In genomic region chr3:49339593-49339946, GRCh38 we compare ENCODE assay signal across 8 cellular contexts. TPM values are rescaled to one million over a fixed set of nuclear protein-coding genes. Genes with fewer than 3 reads are reported as not detected.
DNase-seq lines count a peak whose midpoint lies in the region; ATAC-seq and TF ChIP-seq lines count a peak whose summit lies in the region.

No MANE protein-coding gene starts in this region.

- ATAC-seq in heart right ventricle (peak in 7 of 8 donors; percentile 3 to 31 (median 15)), sciatic nerve (peak; percentile 3)

- intact Hi-C loops in heart right ventricle (cut with DNase I): loop anchor here in 3 of 10 donors (1.0 to 5.0 kb wide), 2 partner anchors 108 to 168 kb away; partner anchors contain the start of gene KLHDC8B (in 1 of the 3)
- intact Hi-C loops in sciatic nerve (cut with DNase I): no loop called here

- peaks cover 60% of the 10 kb centered on the region for H3K79me2 ChIP-seq in Karpas-422 (ENCODE audit: low read length)

- no peak for TF ChIP-seq CTCF in heart right ventricle (IDR thresholded peaks at IDR 0.05)

- H3K4me2 ChIP-seq in Karpas-422 (ENCODE audit: low read depth, low read length, poor library complexity, severe bottlenecking): peak overlapping the region; percentile 88

- peak; percentile 65 for DNase-seq in NCI-H748 (lab: John Stamatoyannopoulos, UW; ENCODE audit: unreplicated experiment)
- DNase-seq in NCI-H748 treated with DMSO at 0.1 percent for 48 hours (lab: John Stamatoyannopoulos, UW): no peak
- no peak for DNase-seq in Karpas-422
- peak; percentile 14 for DNase-seq in activated gamma-delta T cell treated with Interleukin-2 at 50 U/mL for 16 hours
- DNase-seq in heart right ventricle: peak; percentile 15 to 47
- DNase-seq in sciatic nerve (ENCODE audit: low spot score): peak; percentile 68
- DNase-seq in H4 (ENCODE audit: low spot score): no peak
- DNase-seq in NCI-H187 (lab: John Stamatoyannopoulos, UW): no peak

- H2AFZ ChIP-seq in Karpas-422 (ENCODE audit: low read length): no peak overlapping the region

- no peaks in the 10 kb centered on the region for H3K27me3 ChIP-seq in Karpas-422 (ENCODE audit: low read length)
- H3K27me3 ChIP-seq in heart right ventricle: no peaks in the 10 kb centered on the region

- no peaks in the 10 kb centered on the region for H3K9me2 ChIP-seq in Karpas-422 (replicated peaks; ENCODE audit: insufficient read depth, low read length)

- H3K9me3 ChIP-seq in Karpas-422 (ENCODE audit: low read length) (no peaks in the 10 kb centered on the region), heart right ventricle (no peaks in the 10 kb centered on the region)

- peak overlapping the region; percentile 88 for H3K27ac ChIP-seq in Karpas-422 (ENCODE audit: low read length)
- peak overlapping the region; percentile 94 to 99 (median 96) for H3K27ac ChIP-seq in heart right ventricle

- H4K20me1 ChIP-seq in Karpas-422 (ENCODE audit: insufficient read depth, low read depth, low read length): 0 out of 2 replicates have a peak, but pooled peaks cover 3% of the 10 kb centered on the region

- H3K4me1 ChIP-seq in Karpas-422 (ENCODE audit: low read length) (peaks cover 26% of the 10 kb centered on the region), heart right ventricle (peaks cover 8 to 72% (median 28%) of the 10 kb centered on the region in 9 donors)

- H3K4me3 ChIP-seq in Karpas-422 (ENCODE audit: low read length) (peak overlapping the region; percentile 89), heart right ventricle (peak overlapping the region; percentile 60 to 96 (median 78))

- WGBS in heart right ventricle, 2 donors: 1% methylated on average over 16 to 17 of the region's 17 CpGs

- peaks cover 11% of the 10 kb centered on the region for H3K36me3 ChIP-seq in Karpas-422 (ENCODE audit: insufficient read depth, low read length)
- H3K36me3 ChIP-seq in heart right ventricle: peaks cover 0 to 37% (median 9%) of the 10 kb centered on the region in 9 donors

- H3K9ac ChIP-seq in Karpas-422 (ENCODE audit: low read length): peak overlapping the region; percentile 93

RNA-seq across cellular contexts. Expression of gene USP4, which starts 0.3 kb away (rescaled TPM):
- total RNA-seq in Karpas-422 (2014; rRNA removed; shearing (Covaris generic); ENCODE audit: low replicate concordance): 30.0 and 31.7 TPM in 2 replicates
- total RNA-seq in heart right ventricle (10 to 100 TPM; 35.4 to 48.3 (median 43.5) TPM), sciatic nerve (83.2 TPM)
- 10 to 100 TPM; 19.9 to 52.4 TPM for polyA plus RNA-seq in heart right ventricle
- 2.7 and 6.5 TPM in 2 replicates for total RNA-seq in H4 (2014; rRNA removed; shearing (Covaris generic))

RNA-seq across cellular contexts. Expression of gene GPX1, which starts 18.6 kb away (rescaled TPM):
- 89.0 and 127 TPM in 2 replicates for total RNA-seq in Karpas-422 (2014; rRNA removed; shearing (Covaris generic); ENCODE audit: low replicate concordance)
- 100 to 1,000 TPM in 5 of 10 donors, 10 to 100 TPM in 5; 85.2 to 223 (median 102) TPM for total RNA-seq in heart right ventricle
- polyA plus RNA-seq in heart right ventricle: 100 to 1,000 TPM; 203 to 267 TPM
- 142 TPM for total RNA-seq in sciatic nerve
- 187 and 194 TPM in 2 replicates for total RNA-seq in H4 (2014; rRNA removed; shearing (Covaris generic))

Comparison
In these comparisons a context has a peak if more than half of its experiments do, and no peak if none do; other contexts are left out.
1. DNase-seq: peak in NCI-H748 (single experiment), activated gamma-delta T cell treated with Interleukin-2 at 50 U/mL for 16 hours (single experiment), heart right ventricle (2 of 2) and sciatic nerve (single experiment); none in NCI-H748 treated with DMSO at 0.1 percent for 48 hours (single experiment), Karpas-422 (single experiment), H4 (single experiment) and NCI-H187 (0 of 2).